8 cellular contexts compared by ENCODE assay signal in genomic region chr2:74481961-74482800, GRCh38. TPM values are rescaled to one million over a fixed set of nuclear protein-coding genes. Genes with fewer than 3 reads are reported as not detected.
DNase-seq lines count a peak whose midpoint lies in the region; ATAC-seq and TF ChIP-seq lines count a peak whose summit lies in the region.

No MANE protein-coding gene starts in this region.

- H3K27me3 ChIP-seq in ACC112 (ENCODE audit: insufficient read depth, low read length), result no peaks in the 10 kb centered on the region
- no peaks in the 10 kb centered on the region for H3K27me3 ChIP-seq in hepatocyte
- no peaks in the 10 kb centered on the region for H3K27me3 ChIP-seq in gastrocnemius medialis

- no peaks in the 10 kb centered on the region for H4K20me1 ChIP-seq in hepatocyte (ENCODE audit: insufficient read depth, poor library complexity, severe bottlenecking)

- peak overlapping the region; percentile 100 for H3K4me2 ChIP-seq in hepatocyte

- peak overlapping the region; percentile 100 for H3K27ac Mint-ChIP-seq in activated naive CD4-positive, alpha-beta T cell treated with anti-CD3 and anti-CD28 coated beads, Interleukin-2, amount 50 U/mL, for 24 hours

- peaks cover 13% of the 10 kb centered on the region for H3K36me3 Mint-ChIP-seq in activated naive CD4-positive, alpha-beta T cell treated with anti-CD3 and anti-CD28 coated beads, Interleukin-2, amount 50 U/mL, for 24 hours

- H3K36me3 ChIP-seq in ACC112 (ENCODE audit: insufficient read depth, low read length) (peaks cover 14% of the 10 kb centered on the region; the same call in 1 of the 2 replicates), hepatocyte (replicated peaks; ENCODE audit: insufficient read depth, low read depth) (no peaks in the 10 kb centered on the region), gastrocnemius medialis (peaks cover 0 to 40% of the 10 kb centered on the region in 2 donors)

- DNase-seq in NOMO-1 treated with dmso at 0.1 percent for 144 hours (lab: John Stamatoyannopoulos, UW; ENCODE audit: unreplicated experiment) (peak; percentile 69), hepatocyte (ENCODE audit: low spot score) (peak; percentile 54), gastrocnemius medialis (no peak), G401 (ENCODE audit: low spot score) (no peak)

- H3K4me1 ChIP-seq in ACC112 (ENCODE audit: control insufficient read depth, insufficient read depth, low read length, unreplicated experiment) (peaks cover 13% of the 10 kb centered on the region), hepatocyte (ENCODE audit: insufficient read depth) (peaks cover 18% of the 10 kb centered on the region), gastrocnemius medialis (peaks cover 24 to 25% of the 10 kb centered on the region in 2 donors)

- no peaks in the 10 kb centered on the region for H3K9me3 Mint-ChIP-seq in activated naive CD4-positive, alpha-beta T cell treated with anti-CD3 and anti-CD28 coated beads, Interleukin-2, amount 50 U/mL, for 24 hours

- no peaks in the 10 kb centered on the region for H3K27me3 Mint-ChIP-seq in activated naive CD4-positive, alpha-beta T cell treated with anti-CD3 and anti-CD28 coated beads, Interleukin-2, amount 50 U/mL, for 24 hours

- H3K9me3 ChIP-seq in hepatocyte (ENCODE audit: low read depth) (no peaks in the 10 kb centered on the region), gastrocnemius medialis (no peaks in the 10 kb centered on the region)

- peak overlapping the region; percentile 99 for H3K4me3 Mint-ChIP-seq in activated naive CD4-positive, alpha-beta T cell treated with anti-CD3 and anti-CD28 coated beads, Interleukin-2, amount 50 U/mL, for 24 hours

- peaks cover 44% of the 10 kb centered on the region for H3K4me1 Mint-ChIP-seq in activated naive CD4-positive, alpha-beta T cell treated with anti-CD3 and anti-CD28 coated beads, Interleukin-2, amount 50 U/mL, for 24 hours

- in situ Hi-C loops in gastrocnemius medialis (cut with MboI; ENCODE audit: low sequenced_read_pairs in 4 of 4), result loop anchor here in 2 of 4 donors (5.0 to 10.0 kb wide), 2 partner anchors 50 to 103 kb away; no protein-coding TSS in a partner anchor
- in situ Hi-C loops in G401 (cut with HindIII; ENCODE audit: low sequenced_read_pairs), result no loop called here

- peak overlapping the region; percentile 75; the same call in 1 of the 2 replicates for H3K27ac ChIP-seq in ACC112 (ENCODE audit: low read depth, low read length)
- H3K27ac ChIP-seq in hepatocyte, result peak overlapping the region; percentile 86
- peak overlapping the region; percentile 83 to 94 (median 88) for H3K27ac ChIP-seq in gastrocnemius medialis

- TF ChIP-seq CTCF in hepatocyte (IDR thresholded peaks at IDR 0.05; ENCODE audit: poor library complexity), result no peak
- no peak for TF ChIP-seq CTCF in gastrocnemius medialis (IDR thresholded peaks at IDR 0.05 in 4 of 5, conservative IDR thresholded peaks at IDR 0.05 in 1 of 5)

- no peaks in the 10 kb centered on the region for H3K9me2 ChIP-seq in hepatocyte (replicated peaks; ENCODE audit: insufficient read depth)

- WGBS in hepatocyte (ENCODE audit: low lambda C conversion rate, missing lambda C conversion rate), result 3% methylated on average over 70 of the region's 80 CpGs

- peak; percentile 34 for ATAC-seq in GM18508 (IDR thresholded peaks at IDR 0.05; ENCODE audit: insufficient read depth, unreplicated experiment)
- ATAC-seq in HG02970 (IDR thresholded peaks at IDR 0.05; ENCODE audit: low FRiP score, unreplicated experiment), result peak; percentile 37
- ATAC-seq in gastrocnemius medialis, result peak; percentile 44 to 45

- peaks cover 34% of the 10 kb centered on the region for H3K79me2 ChIP-seq in ACC112 (ENCODE audit: control insufficient read depth, insufficient read depth, low read length, unreplicated experiment)
- peaks cover 56% of the 10 kb centered on the region for H3K79me2 ChIP-seq in hepatocyte

- H3K4me3 ChIP-seq in ACC112 (ENCODE audit: low read depth, low read length) (peak overlapping the region; percentile 94), hepatocyte (peak overlapping the region; percentile 85), gastrocnemius medialis (peak overlapping the region; percentile 82 to 97 (median 87))

- no peak for TF ChIP-seq POLR2A in gastrocnemius medialis (IDR thresholded peaks at IDR 0.05)

- H2AFZ ChIP-seq in ACC112 (ENCODE audit: low read length, unreplicated experiment) (peak overlapping the region; percentile 90), hepatocyte (peak overlapping the region; percentile 75)

- intact Hi-C loops in gastrocnemius medialis (cut with DNase I; ENCODE audit: low total_unique reads), result loop anchor here (1.0 to 2.0 kb wide), 3 partner anchors 9 to 745 kb away; partner anchors contain the start of genes AUP1, HTRA2 and TPRKB

RNA-seq across cellular contexts. Expression of gene CCDC142, which starts 0.6 kb away (rescaled TPM):
- 11.6 and 15.9 TPM in 2 replicates for total RNA-seq in hepatocyte
- 16.6 and 21.3 TPM in 2 replicates for polyA plus RNA-seq in hepatocyte
- total RNA-seq in gastrocnemius medialis, result 1 to 10 TPM; 5.5 to 7.3 (median 6.0) TPM
- 15.7 and 19.0 TPM in 2 replicates for total RNA-seq in G401 (2014; rRNA removed; shearing (Covaris generic))

RNA-seq across cellular contexts. Expression of gene TTC31, which starts 0.7 kb away (rescaled TPM):
- total RNA-seq in hepatocyte (19.9 and 25.1 TPM in 2 replicates), gastrocnemius medialis (1 to 10 TPM; 6.1 to 9.6 (median 7.7) TPM)
- 21.3 and 23.8 TPM in 2 replicates for polyA plus RNA-seq in hepatocyte
- 21.7 and 34.6 TPM in 2 replicates for total RNA-seq in G401 (2014; rRNA removed; shearing (Covaris generic))

RNA-seq across cellular contexts. Expression of gene MRPL53, which starts 9.7 kb away (rescaled TPM):
- total RNA-seq in hepatocyte (13.8 and 23.4 TPM in 2 replicates), gastrocnemius medialis (10 to 100 TPM; 26.5 to 48.7 (median 41.5) TPM)
- 89.6 and 95.9 TPM in 2 replicates for polyA plus RNA-seq in hepatocyte
- total RNA-seq in G401 (2014; rRNA removed; shearing (Covaris generic)), result 33.2 and 58.9 TPM in 2 replicates

RNA-seq across cellular contexts. Expression of gene MOGS, which starts 17.0 kb away (rescaled TPM):
- total RNA-seq in hepatocyte, result 47.6 and 67.1 TPM in 2 replicates
- polyA plus RNA-seq in hepatocyte, result 48.3 and 60.2 TPM in 2 replicates
- 10 to 100 TPM; 27.2 to 33.9 (median 31.7) TPM for total RNA-seq in gastrocnemius medialis
- 77.5 and 88.6 TPM in 2 replicates for total RNA-seq in G401 (2014; rRNA removed; shearing (Covaris generic))

RNA-seq across cellular contexts. Expression of gene LBX2, which starts 17.2 kb away (rescaled TPM):
- total RNA-seq in hepatocyte (2.5 and 3.4 TPM in 2 replicates), gastrocnemius medialis (under 1 TPM in 1 of 4 donors, not detected in 3; 0.59 TPM)
- 3.1 and 5.2 TPM in 2 replicates for polyA plus RNA-seq in hepatocyte
- not detected in 2 replicates for total RNA-seq in G401 (2014; rRNA removed; shearing (Covaris generic))

Comparison
In these comparisons a context has a peak if more than half of its experiments do, and no peak if none do; other contexts are left out.
1. DNase-seq: peak in NOMO-1 treated with dmso at 0.1 percent for 144 hours (single experiment) and hepatocyte (single experiment); none in gastrocnemius medialis (0 of 2) and G401 (single experiment).
2. Peak in every context shown above with its lines, with median percentiles within 50 percentile points of each other: H3K27ac ChIP-seq, H3K4me3 ChIP-seq and ATAC-seq.